In the genomic region with DNA sequence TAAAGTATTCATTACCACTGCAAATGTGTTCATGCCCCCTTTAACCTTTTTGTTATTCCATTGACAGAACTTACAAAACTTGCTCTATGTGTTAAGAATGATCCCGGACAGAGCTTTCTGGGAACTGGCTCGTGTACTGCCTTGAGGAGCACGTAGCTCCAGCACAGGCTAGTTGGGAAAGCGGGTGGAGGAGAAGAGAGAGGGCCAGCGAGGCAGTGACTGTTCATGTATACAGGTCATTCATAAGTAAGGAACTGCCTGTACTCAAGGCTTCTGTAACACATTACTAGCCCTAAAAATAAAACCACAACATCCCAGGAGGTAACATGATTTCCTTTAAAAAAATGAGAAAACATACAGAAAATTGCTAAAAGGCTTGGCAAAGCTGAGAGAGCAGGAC, we compare ENCODE assay signal across 17 cellular contexts.
A peak's percentile ranks its signal among the peaks of the same experiment; 100 is the strongest.
DNase-seq lines count a peak whose midpoint lies in the region; ATAC-seq, FAIRE-seq and TF ChIP-seq lines count a peak whose summit lies in the region.
"Had no signal": no experiment of that assay in that cellular context is flagged by ENCODE, and none has a peak within 500 bp of the region (broad histone marks: within the 10 kb centered on the region; RNA-seq: fewer than 3 reads in every experiment).

No MANE protein-coding gene starts in this region.

- FAIRE-seq in H54 (lab: Jason Lieb, UNC): no peak
- FAIRE-seq: GM12891, GM19239, HepG2 had no signal

- H3K4me1 Mint-ChIP-seq in activated naive CD4-positive, alpha-beta T cell treated with anti-CD3 and anti-CD28 coated beads for 36 hours (ENCODE audit: low read depth): peaks cover 15% of the 10 kb centered on the region
- H3K4me1 Mint-ChIP-seq in type B pancreatic cell (ENCODE audit: unreplicated experiment): peaks cover 22% of the 10 kb centered on the region

- CTCF ChIA-PET in activated naive CD4-positive, alpha-beta T cell treated with anti-CD3 and anti-CD28 coated beads for 36 hours (lab: Charles Lee): interaction anchor here (1.0 to 1.7 kb wide), 5 partner anchors 10 to 200 kb away, joined by 3 to 8 read pairs (median 4); no protein-coding TSS in a partner anchor

- intact Hi-C loops in activated naive CD4-positive, alpha-beta T cell treated with anti-CD3 and anti-CD28 coated beads for 36 hours (cut with micrococcal nuclease): loop anchor here (5.0 to 10.0 kb wide), 2 partner anchors 564 to 616 kb away; no protein-coding TSS in a partner anchor

- H3K4me3 ChIP-seq in choroid plexus epithelial cell (ENCODE audit: low read depth, low read length): no peak overlapping the region
- H3K4me3 ChIP-seq in mucosa of stomach (ENCODE audit: low read length): no peak overlapping the region
- H3K4me3 ChIP-seq: upper lobe of left lung had no signal

- peak overlapping the region; percentile 32 for H3K27ac Mint-ChIP-seq in activated naive CD4-positive, alpha-beta T cell treated with anti-CD3 and anti-CD28 coated beads for 36 hours
- peak overlapping the region; percentile 90 for H3K27ac Mint-ChIP-seq in type B pancreatic cell

- H3K9me3 Mint-ChIP-seq in activated naive CD4-positive, alpha-beta T cell treated with anti-CD3 and anti-CD28 coated beads for 36 hours: no peaks in the 10 kb centered on the region
- no peaks in the 10 kb centered on the region for H3K9me3 Mint-ChIP-seq in type B pancreatic cell

- peak overlapping the region; percentile 42 for H3K9ac ChIP-seq in mucosa of stomach (ENCODE audit: low read length)

- H3K4me1 ChIP-seq in mucosa of stomach (ENCODE audit: control insufficient read depth, insufficient read depth, low read length): peaks cover 49% of the 10 kb centered on the region

- H3K36me3 ChIP-seq in mucosa of stomach (ENCODE audit: control insufficient read depth, insufficient read depth, low read length): no peaks in the 10 kb centered on the region
- H3K36me3 ChIP-seq: upper lobe of left lung had no signal

- H3K36me3 Mint-ChIP-seq in activated naive CD4-positive, alpha-beta T cell treated with anti-CD3 and anti-CD28 coated beads for 36 hours (ENCODE audit: low read depth): peaks cover 26% of the 10 kb centered on the region
- peaks cover 18% of the 10 kb centered on the region for H3K36me3 Mint-ChIP-seq in type B pancreatic cell

- H3K4me3 Mint-ChIP-seq in activated naive CD4-positive, alpha-beta T cell treated with anti-CD3 and anti-CD28 coated beads for 36 hours: no peak overlapping the region
- H3K4me3 Mint-ChIP-seq in type B pancreatic cell: no peak overlapping the region

- no peaks in the 10 kb centered on the region for H3K27me3 Mint-ChIP-seq in activated naive CD4-positive, alpha-beta T cell treated with anti-CD3 and anti-CD28 coated beads for 36 hours (ENCODE audit: low read depth)
- no peaks in the 10 kb centered on the region for H3K27me3 Mint-ChIP-seq in type B pancreatic cell

- DNase-seq in activated naive CD4-positive, alpha-beta T cell treated with anti-CD3 and anti-CD28 coated beads for 36 hours: no peak
- DNase-seq in activated naive CD4-positive, alpha-beta T cell (lab: John Stamatoyannopoulos, UW): no peak
- peak; percentile 87 for DNase-seq in choroid plexus epithelial cell (ENCODE audit: low read depth)
- no peak for DNase-seq in type B pancreatic cell (ENCODE audit: extremely low spot score, unreplicated experiment)
- DNase-seq in H54 (ENCODE audit: insufficient read length, low spot score): no peak
- DNase-seq in cerebellum (ENCODE audit: low spot score): no peak
- DNase-seq: effector memory CD4-positive, alpha-beta T cell; HCEC 1CT; hippocampal formation; NCI-H1048; T1000; upper lobe of left lung had no signal

- no peak for TF ChIP-seq POLR2A in H54 (IDR thresholded peaks at IDR 0.05; ENCODE audit: low read depth, low read length)

- no peak for ATAC-seq in GM21381 (IDR thresholded peaks at IDR 0.05; ENCODE audit: unreplicated experiment)
- ATAC-seq: HepG2 had no signal

- H3K27me3 ChIP-seq in mucosa of stomach (ENCODE audit: control insufficient read depth, insufficient read depth, low read length): no peaks in the 10 kb centered on the region
- H3K27me3 ChIP-seq: upper lobe of left lung had no signal

- H3K9me3 ChIP-seq in mucosa of stomach (ENCODE audit: control insufficient read depth, low read length): no peaks in the 10 kb centered on the region
- H3K9me3 ChIP-seq: upper lobe of left lung had no signal

- TF ChIP-seq CTCF in choroid plexus epithelial cell (conservative IDR thresholded peaks at IDR 0.05; ENCODE audit: low read depth, low read length): no peak
- TF ChIP-seq CTCF in type B pancreatic cell (conservative IDR thresholded peaks at IDR 0.05): no peak
